In genomic region chr5:34555699-34556513, GRCh38 we compare ENCODE assay signal across 23 cellular contexts.
DNase-seq lines count a peak whose midpoint lies in the region; ATAC-seq and TF ChIP-seq lines count a peak whose summit lies in the region.
"Had no signal": no experiment of that assay in that cellular context is flagged by ENCODE, and none has a peak within 500 bp of the region (broad histone marks: within the 10 kb centered on the region; RNA-seq: fewer than 3 reads in every experiment).

No MANE protein-coding gene starts in this region.

- TF ChIP-seq POLR2A in body of pancreas (IDR thresholded peaks at IDR 0.05), result no peak

- H3K4me1 ChIP-seq in body of pancreas, result peaks cover 26% of the 10 kb centered on the region
- H3K4me1 ChIP-seq in liver (ENCODE audit: control insufficient read depth in 4 of 4, insufficient read depth in 4 of 4, low read length in 3 of 4), result peaks cover 0 to 25% (median 13%) of the 10 kb centered on the region in 4 donors
- H3K4me1 ChIP-seq: gastrocnemius medialis, lower lobe of right lung, psoas muscle, spleen had no signal

- H3K36me3 ChIP-seq in body of pancreas (replicated peaks in 1 of 2; ENCODE audit: insufficient read depth in 1 of 2, low read depth in 2 of 2) (no peaks in the 10 kb centered on the region), liver (ENCODE audit: control insufficient read depth in 4 of 4, insufficient read depth in 3 of 4, low read depth in 1 of 4, low read length in 3 of 4) (no peaks in the 10 kb centered on the region)
- H3K36me3 ChIP-seq: gastrocnemius medialis, lower lobe of right lung, spleen, tibial artery had no signal

- H3K4me3 ChIP-seq in body of pancreas (no peak overlapping the region), liver (ENCODE audit: low read depth in 1 of 3, low read length in 3 of 3) (no peak overlapping the region)
- H3K4me3 ChIP-seq: gastrocnemius medialis, lower lobe of right lung, psoas muscle, spleen, tibial artery had no signal

- ATAC-seq in body of pancreas, result peak; percentile 41
- no peak for ATAC-seq in HG02884 (IDR thresholded peaks at IDR 0.05; ENCODE audit: unreplicated experiment)
- ATAC-seq in GM21717 (IDR thresholded peaks at IDR 0.05; ENCODE audit: unreplicated experiment), result no peak
- ATAC-seq: gastrocnemius medialis; lower lobe of right lung; Panc1; psoas muscle; stimulated activated effector memory CD8-positive, alpha-beta T cell treated with anti-CD3 and anti-CD28 coated beads, Interleukin-12 subunit alpha, Interleukin-12 subunit beta, amount 100 ng/mL, for 72 hours had no signal

- intact Hi-C loops in body of pancreas (cut with DNase I), result no loop called here

- H3K27ac ChIP-seq in body of pancreas, result no peak overlapping the region
- H3K27ac ChIP-seq in liver (ENCODE audit: low read depth in 1 of 2, low read length in 2 of 2), result no peak overlapping the region
- H3K27ac ChIP-seq: gastrocnemius medialis, lower lobe of right lung, psoas muscle, spleen, tibial artery had no signal

- TF ChIP-seq RAD21 in liver (IDR thresholded peaks at IDR 0.05), result peak in 1 of 2 donors; percentile 11

- 36 to 40% methylated on average over 10 of the region's 10 CpGs for WGBS in body of pancreas, 2 donors
- 67% methylated on average over 10 of the region's 10 CpGs for WGBS in liver

- DNase-seq in DMS79 treated with DMSO at 0.1 percent for 48 hours (lab: John Stamatoyannopoulos, UW) (peak; percentile 35), NCI-H510A (lab: John Stamatoyannopoulos, UW) (peak; percentile 34), body of pancreas (no peak)
- DNase-seq in stimulated activated CD8-positive, alpha-beta memory T cell treated with anti-CD3 and anti-CD28 coated beads, Interleukin-4, amount 100 ng/mL, for 48 hours, result no peak
- no peak for DNase-seq in activated effector memory CD4-positive, alpha-beta T cell treated with anti-CD3 and anti-CD28 coated beads, Interleukin-2, amount 50 U/mL, for 16 hours
- DNase-seq: activated CD4-positive, alpha-beta T cell treated with anti-CD3 and anti-CD28 coated beads, Interleukin-2, amount 10 ng/mL, durations not matched to agents 7 days and 5 days; activated naive CD4-positive, alpha-beta T cell treated with Interleukin-2 at 50 U/mL for 16 hours; activated T-cell treated with anti-CD3 and anti-CD28 coated beads for 4 hours; aorta; gastrocnemius medialis; GF-D8; lower lobe of right lung; NCI-H2227 treated with DMSO at 0.1 percent for 48 hours; nephron progenitor cell; psoas muscle; SK-N-SH; spleen; tibial artery had no signal

- no peaks in the 10 kb centered on the region for H3K9me3 ChIP-seq in body of pancreas
- no peaks in the 10 kb centered on the region for H3K9me3 ChIP-seq in liver (ENCODE audit: control insufficient read depth in 4 of 4, low read length in 3 of 4)
- H3K9me3 ChIP-seq: gastrocnemius medialis, lower lobe of right lung, psoas muscle, SK-N-SH, spleen, tibial artery had no signal

- no peak overlapping the region for H3K9ac ChIP-seq in liver (ENCODE audit: low read depth in 1 of 2, low read length in 2 of 2)
- H3K9ac ChIP-seq: SK-N-SH had no signal

- no peak for TF ChIP-seq CTCF in body of pancreas (IDR thresholded peaks at IDR 0.05)
- no peak for TF ChIP-seq CTCF in liver (IDR thresholded peaks at IDR 0.05; ENCODE audit: low read depth, low read length, missing input control)

- H3K27me3 ChIP-seq in body of pancreas, result no peaks in the 10 kb centered on the region
- H3K27me3 ChIP-seq in liver (ENCODE audit: control insufficient read depth in 4 of 4, insufficient read depth in 4 of 4, low read length in 3 of 4), result no peaks in the 10 kb centered on the region
- H3K27me3 ChIP-seq: gastrocnemius medialis, spleen, tibial artery had no signal

TF ChIP-seq in liver, 16 proteins besides CTCF, POLR2A, EP300 and RAD21:
- TF ChIP-seq YY1 (IDR thresholded peaks at IDR 0.05) (no peak), JUND (IDR thresholded peaks at IDR 0.05) (no peak), MAX (IDR thresholded peaks at IDR 0.05) (no peak), GABPA (IDR thresholded peaks at IDR 0.05 in 1 of 2, conservative IDR thresholded peaks at IDR 0.05 in 1 of 2) (no peak), HNF4G (IDR thresholded peaks at IDR 0.05) (peak; percentile 20), HNF4A (conservative IDR thresholded peaks at IDR 0.05) (peak; percentile 53 to 65), FOXA2 (IDR thresholded peaks at IDR 0.05) (no peak), REST (IDR thresholded peaks at IDR 0.05) (no peak), FOXA1 (IDR thresholded peaks at IDR 0.05) (no peak), NR2F2 (IDR thresholded peaks at IDR 0.05) (peak; percentile 29), TAF1 (conservative IDR thresholded peaks at IDR 0.05) (no peak), EGR1 (IDR thresholded peaks at IDR 0.05; ENCODE audit: low read depth in 2 of 2) (no peak), ZBTB33 (IDR thresholded peaks at IDR 0.05) (no peak), ATF3 (IDR thresholded peaks at IDR 0.05) (no peak), SP1 (IDR thresholded peaks at IDR 0.05) (peak; percentile 62), RXRA (IDR thresholded peaks at IDR 0.05) (peak; percentile 15 to 16)

Comparison
In these comparisons a context has a peak if more than half of its experiments do, and no peak if none do; other contexts are left out.
1. DNase-seq: peak in DMS79 treated with DMSO at 0.1 percent for 48 hours (single experiment) and NCI-H510A (single experiment); none in body of pancreas (0 of 4), stimulated activated CD8-positive, alpha-beta memory T cell treated with anti-CD3 and anti-CD28 coated beads, Interleukin-4, amount 100 ng/mL, for 48 hours (single experiment) and activated effector memory CD4-positive, alpha-beta T cell treated with anti-CD3 and anti-CD28 coated beads, Interleukin-2, amount 50 U/mL, for 16 hours (single experiment).